In genomic region chr11:111585371-111585770, GRCh38 we compare ENCODE assay signal across 13 cellular contexts. TPM values are rescaled to one million over a fixed set of nuclear protein-coding genes. Genes with fewer than 3 reads are reported as not detected.
DNase-seq lines count a peak whose midpoint lies in the region; ATAC-seq and TF ChIP-seq lines count a peak whose summit lies in the region.
"Had no signal": no experiment of that assay in that cellular context is flagged by ENCODE, and none has a peak within 500 bp of the region (broad histone marks: within the 10 kb centered on the region; RNA-seq: fewer than 3 reads in every experiment).

No MANE protein-coding gene starts in this region.

- peaks cover 10% of the 10 kb centered on the region for H3K4me1 Mint-ChIP-seq in Calu3 (ENCODE audit: low read depth, unreplicated experiment)

- H3K9me3 Mint-ChIP-seq in Calu3 (ENCODE audit: low read depth, unreplicated experiment) = no peaks in the 10 kb centered on the region
- H3K9me3 Mint-ChIP-seq: IgD-negative memory B cell had no signal

- no peak overlapping the region for H3K4me3 ChIP-seq in Jurkat, Clone E6-1 (ENCODE audit: low read length)
- no peak overlapping the region for H3K4me3 ChIP-seq in fibroblast of the aortic adventitia (ENCODE audit: low read depth, low read length)
- H3K4me3 ChIP-seq: skin epidermis had no signal

- intact Hi-C loops in Calu3 (cut with micrococcal nuclease; ENCODE audit: unreplicated experiment) = loop anchor here (5.0 kb wide), 1 partner anchor 192 kb away; no protein-coding TSS in a partner anchor

- no peak for ATAC-seq in HG03354 (IDR thresholded peaks at IDR 0.05; ENCODE audit: poor library complexity, severe bottlenecking, unreplicated experiment)
- ATAC-seq: left cardiac atrium had no signal

- H3K36me3 Mint-ChIP-seq in Calu3 (ENCODE audit: insufficient read depth, unreplicated experiment) = no peaks in the 10 kb centered on the region
- H3K36me3 Mint-ChIP-seq: IgD-negative memory B cell had no signal

- no peak for TF ChIP-seq CTCF in Calu3 (IDR thresholded peaks at IDR 0.05; ENCODE audit: unreplicated experiment)
- no peak for TF ChIP-seq CTCF in fibroblast of the aortic adventitia (IDR thresholded peaks at IDR 0.05; ENCODE audit: insufficient read depth, low read length)

- H3K4me3 Mint-ChIP-seq in Calu3 (ENCODE audit: low read depth, unreplicated experiment) = no peak overlapping the region
- H3K4me3 Mint-ChIP-seq: IgD-negative memory B cell had no signal

- no peak overlapping the region for H3K27ac Mint-ChIP-seq in Calu3 (ENCODE audit: unreplicated experiment)
- H3K27ac Mint-ChIP-seq: IgD-negative memory B cell had no signal

- CTCF ChIA-PET in Calu3 (lab: Charles Lee) = no interaction called here

- no TSS peak for BruUV-seq in Calu3 (replicated peaks; lab: Mats Ljungman, UMichigan)

- DNase-seq in Calu3 (peak; percentile 24), SW480 (ENCODE audit: low spot score) (peak; percentile 24), fibroblast of the aortic adventitia (ENCODE audit: low read depth) (peak; percentile 60), SKM-1 treated with dmso at 0.1 percent for 144 hours (lab: John Stamatoyannopoulos, UW; ENCODE audit: unreplicated experiment) (no peak), AG08396 (ENCODE audit: low spot score) (no peak), NCI-H446 treated with DMSO at 0.1 percent for 48 hours (lab: John Stamatoyannopoulos, UW) (no peak)
- peak; percentile 44 for DNase-seq in Jurkat, Clone E6-1 (ENCODE audit: low read depth, low spot score)
- DNase-seq: left cardiac atrium, NCI-H2171 treated with DMSO at 0.1 percent for 48 hours, Right ventricle myocardium superior had no signal

- H3K27me3 Mint-ChIP-seq in Calu3 (ENCODE audit: unreplicated experiment) = no peaks in the 10 kb centered on the region

RNA-seq across cellular contexts. Expression of gene SIK2, which starts 16.9 kb away (rescaled TPM):
- total RNA-seq in Calu3 (2022) (10.3 and 13.9 TPM in 2 replicates), fibroblast of the aortic adventitia (ENCODE audit: low replicate concordance) (8.8 and 16.6 TPM in 2 replicates)
- polyA plus RNA-seq in Jurkat, Clone E6-1 (2012; ENCODE audit: insufficient read depth, insufficient read length) = 10.4 TPM

RNA-seq across cellular contexts. Expression of gene LAYN, which starts 44.9 kb away (rescaled TPM):
- 0.32 and 0.47 TPM in 2 replicates for total RNA-seq in Calu3 (2022)
- not detected for polyA plus RNA-seq in Jurkat, Clone E6-1 (2012; ENCODE audit: insufficient read depth, insufficient read length)
- total RNA-seq in fibroblast of the aortic adventitia (ENCODE audit: low replicate concordance) = 34.2 and 48.7 TPM in 2 replicates
- polyA plus RNA-seq: IgD-negative memory B cell had no signal

Comparison
In these comparisons a context has a peak if more than half of its experiments do, and no peak if none do; other contexts are left out.
1. DNase-seq: peak in Calu3 (single experiment), Jurkat, Clone E6-1 (single experiment), SW480 (single experiment) and fibroblast of the aortic adventitia (single experiment); none in SKM-1 treated with dmso at 0.1 percent for 144 hours (single experiment), AG08396 (single experiment) and NCI-H446 treated with DMSO at 0.1 percent for 48 hours (single experiment).
2. RNA of gene LAYN, which starts 44.9 kb away (total RNA-seq): 34.2 to 48.7 TPM in fibroblast of the aortic adventitia; 0.32 to 0.47 TPM in Calu3; every median in the first group is over 10 times any median in the second.